11 cellular contexts compared by ENCODE assay signal in genomic region chr4:45442466-45442865, GRCh38.
DNase-seq lines count a peak whose midpoint lies in the region; ATAC-seq and TF ChIP-seq lines count a peak whose summit lies in the region.
"Had no signal": no experiment of that assay in that cellular context is flagged by ENCODE, and none has a peak within 500 bp of the region (broad histone marks: within the 10 kb centered on the region; RNA-seq: fewer than 3 reads in every experiment).

No MANE protein-coding gene starts in this region.

- H3K27ac ChIP-seq in upper lobe of right lung: no peak overlapping the region
- H3K27ac ChIP-seq: prostate gland had no signal

- H3K4me3 ChIP-seq in fibroblast of pulmonary artery (replicated peaks; ENCODE audit: low read depth, low read length) (no peak overlapping the region), upper lobe of right lung (no peak overlapping the region)
- H3K4me3 ChIP-seq: prostate gland had no signal

- intact Hi-C loops in Right ventricle myocardium inferior (cut with DNase I) (loop anchor here (2.0 to 5.0 kb wide), 2 partner anchors 514 to 680 kb away; no protein-coding TSS in a partner anchor), cardiac septum (cut with DNase I) (loop anchor here (5.0 to 10.0 kb wide), 3 partner anchors 408 to 688 kb away; no protein-coding TSS in a partner anchor), upper lobe of right lung (cut with DNase I) (no loop called here)

- TF ChIP-seq CTCF in fibroblast of pulmonary artery (IDR thresholded peaks at IDR 0.05; ENCODE audit: low read length, missing control alignments): peak; percentile 46
- peak; percentile 19 for TF ChIP-seq CTCF in upper lobe of right lung (IDR thresholded peaks at IDR 0.05)
- no peak for TF ChIP-seq CTCF in GM20000 (IDR thresholded peaks at IDR 0.05; ENCODE audit: extremely low read depth, missing control alignments)

- no peaks in the 10 kb centered on the region for H3K4me1 ChIP-seq in upper lobe of right lung
- H3K4me1 ChIP-seq: prostate gland had no signal

- ATAC-seq in Right ventricle myocardium inferior (peak; percentile 31), upper lobe of right lung (no peak), HG03354 (IDR thresholded peaks at IDR 0.05; ENCODE audit: poor library complexity, severe bottlenecking, unreplicated experiment) (no peak)
- ATAC-seq: stimulated activated naive CD8-positive, alpha-beta T cell treated with anti-CD3 and anti-CD28 coated beads, Interleukin-15, Interleukin-2, amounts not matched to agents 100 U/mL and 50 U/mL, for 24 hours had no signal

- H3K27me3 ChIP-seq in upper lobe of right lung: no peaks in the 10 kb centered on the region

- H3K9me3 ChIP-seq in upper lobe of right lung: no peaks in the 10 kb centered on the region
- H3K9me3 ChIP-seq: prostate gland had no signal

- no peaks in the 10 kb centered on the region for H3K36me3 ChIP-seq in upper lobe of right lung
- H3K36me3 ChIP-seq: prostate gland had no signal

- DNase-seq in Right ventricle myocardium inferior (ENCODE audit: missing footprints): no peak
- DNase-seq in cardiac septum (ENCODE audit: low spot score): no peak
- peak; percentile 3 for DNase-seq in NCI-H69 (lab: John Stamatoyannopoulos, UW)
- DNase-seq in fibroblast of pulmonary artery (ENCODE audit: low read depth): peak; percentile 25
- no peak for DNase-seq in upper lobe of right lung
- no peak for DNase-seq in NCI-H226
- DNase-seq in GM20000 (ENCODE audit: low spot score): no peak
- DNase-seq: activated naive CD8-positive, alpha-beta T cell treated with anti-CD3 and anti-CD28 coated beads for 36 hours; stimulated activated naive CD8-positive, alpha-beta T cell treated with anti-CD3 and anti-CD28 coated beads, Interleukin-15, Interleukin-2, amounts not matched to agents 100 U/mL and 50 U/mL, for 24 hours had no signal

Comparison
In these comparisons a context has a peak if more than half of its experiments do, and no peak if none do; other contexts are left out.
1. DNase-seq: peak in NCI-H69 (single experiment) and fibroblast of pulmonary artery (single experiment); none in Right ventricle myocardium inferior (single experiment), cardiac septum (single experiment), upper lobe of right lung (single experiment), NCI-H226 (single experiment) and GM20000 (single experiment).